Comparison of ENCODE assay signal across 20 cellular contexts in genomic region chr5:84724683-84725082, GRCh38.
DNase-seq lines count a peak whose midpoint lies in the region; ATAC-seq, FAIRE-seq and TF ChIP-seq lines count a peak whose summit lies in the region.
"Had no signal": no experiment of that assay in that cellular context is flagged by ENCODE, and none has a peak within 500 bp of the region (broad histone marks: within the 10 kb centered on the region; RNA-seq: fewer than 3 reads in every experiment).

No MANE protein-coding gene starts in this region.

- 32% methylated on average over 1 of the region's 1 CpG for WGBS in GM12878 (ENCODE audit: insufficient coverage, insufficient replicate concordance, low lambda C conversion rate, missing lambda C conversion rate)
- WGBS in hepatocyte (ENCODE audit: low lambda C conversion rate, missing lambda C conversion rate): 87% methylated on average over 1 of the region's 1 CpG

- H3K27me3 Mint-ChIP-seq in MCF 10A (ENCODE audit: insufficient read depth, unreplicated experiment): no peaks in the 10 kb centered on the region
- H3K27me3 Mint-ChIP-seq: effector memory CD8-positive, alpha-beta T cell; naive B cell had no signal

- peak; percentile 31; the same call in 1 of the 3 replicates for ATAC-seq in GM12878
- ATAC-seq: effector memory CD8-positive, alpha-beta T cell; heart left ventricle; left colon had no signal

- DNase-seq in MCF 10A (ENCODE audit: unreplicated experiment) (peak; percentile 35), breast epithelium (ENCODE audit: low spot score in 2 of 2) (no peak), GM12878 (ENCODE audit: low read depth, low spot score) (no peak), hepatic stellate cell (ENCODE audit: low spot score) (peak; percentile 1), AG20443 (ENCODE audit: low spot score) (no peak), mesenteric fat pad (ENCODE audit: low spot score) (no peak), hepatocyte (ENCODE audit: low spot score) (no peak), RCC 7860 (ENCODE audit: low spot score) (no peak)
- DNase-seq: 8988T; activated gamma-delta T cell; effector memory CD8-positive, alpha-beta T cell; heart left ventricle; left colon; naive B cell; NCI-H2171; NK-92 treated with Interleukin-12 subunit alpha and Interleukin-12 subunit beta, amount 100 ng/mL, for 24 hours; stimulated activated CD4-positive, alpha-beta T cell treated with anti-CD3 and anti-CD28 coated beads, Interleukin-2, amount 100 ng/mL, for 48 hours; transverse colon had no signal

- POLR2A ChIA-PET in MCF 10A (lab: Yijun Ruan, JAX): no interaction called here
- POLR2A ChIA-PET in GM12878 (lab: Charles Lee): no interaction called here

- H3K36me3 ChIP-seq in breast epithelium: no peaks in the 10 kb centered on the region
- H3K36me3 ChIP-seq in GM12878 (ENCODE audit: control insufficient read depth in 2 of 2, insufficient read depth in 2 of 2, low read length in 1 of 2): no peaks in the 10 kb centered on the region
- H3K36me3 ChIP-seq in hepatocyte (replicated peaks; ENCODE audit: insufficient read depth, low read depth): no peaks in the 10 kb centered on the region
- H3K36me3 ChIP-seq: cardiac muscle cell, heart left ventricle, transverse colon had no signal

- H3K79me2 ChIP-seq in GM12878 (ENCODE audit: control insufficient read depth, insufficient read depth, low read length) (no peaks in the 10 kb centered on the region), hepatocyte (no peaks in the 10 kb centered on the region)

- FAIRE-seq in GM12878 (lab: Jason Lieb, UNC) (no peak), RCC 7860 (lab: Jason Lieb, UNC) (no peak)
- FAIRE-seq: GM18507 had no signal

- H3K9me3 Mint-ChIP-seq in MCF 10A (ENCODE audit: unreplicated experiment): peaks cover 22% of the 10 kb centered on the region

- H3K27ac Mint-ChIP-seq in MCF 10A (ENCODE audit: low read depth, unreplicated experiment): no peak overlapping the region
- H3K27ac Mint-ChIP-seq: effector memory CD8-positive, alpha-beta T cell; naive B cell had no signal

- H3K27ac ChIP-seq in breast epithelium (no peak overlapping the region), GM12878 (ENCODE audit: control insufficient read depth, insufficient read depth) (no peak overlapping the region), hepatocyte (no peak overlapping the region)
- H3K27ac ChIP-seq: cardiac muscle cell, heart left ventricle, transverse colon had no signal

- no peaks in the 10 kb centered on the region for H3K4me1 Mint-ChIP-seq in MCF 10A (ENCODE audit: insufficient read depth, unreplicated experiment)
- H3K4me1 Mint-ChIP-seq: naive B cell had no signal

- intact Hi-C loops in MCF 10A (cut with micrococcal nuclease) (no loop called here), breast epithelium (cut with DNase I; ENCODE audit: low total_unique reads) (no loop called here), GM12878 (cut with micrococcal nuclease; ENCODE audit: unreplicated experiment) (no loop called here)

- no peak for TF ChIP-seq RAD21 in GM12878 (IDR thresholded peaks at IDR 0.05; ENCODE audit: insufficient read depth, low read depth, low read length)

- H3K9me3 ChIP-seq in breast epithelium (no peaks in the 10 kb centered on the region), GM12878 (replicated peaks; ENCODE audit: control insufficient read depth, insufficient read depth, low read length) (no peaks in the 10 kb centered on the region), hepatocyte (ENCODE audit: low read depth) (no peaks in the 10 kb centered on the region)
- H3K9me3 ChIP-seq: transverse colon had no signal

- in situ Hi-C loops in GM12878 (cut with MboI): no loop called here

- no peak overlapping the region for H3K9ac ChIP-seq in GM12878 (ENCODE audit: control insufficient read depth, insufficient read depth, low read length)

- H3K4me3 ChIP-seq in breast epithelium (no peak overlapping the region), GM12878 (no peak overlapping the region), hepatocyte (no peak overlapping the region)
- H3K4me3 ChIP-seq: cardiac muscle cell, heart left ventricle, transverse colon had no signal

- SMC1A ChIA-PET in GM12878 (lab: Charles Lee; ENCODE audit: uncharacterized antibody, unreplicated experiment): interaction anchor here (0.9 to 1.0 kb wide), 2 partner anchors 12 to 39 kb away, joined by 3 to 4 read pairs; no protein-coding TSS in a partner anchor

- no peak for TF ChIP-seq POLR2A in breast epithelium (IDR thresholded peaks at IDR 0.05)
- TF ChIP-seq POLR2A in GM12878 (IDR thresholded peaks at IDR 0.05; ENCODE audit: low read depth, low read length): no peak

- no peak for TF ChIP-seq CTCF in MCF 10A (IDR thresholded peaks at IDR 0.05; ENCODE audit: unreplicated experiment)
- no peak for TF ChIP-seq CTCF in breast epithelium (IDR thresholded peaks at IDR 0.05)
- no peak for TF ChIP-seq CTCF in GM12878 (IDR thresholded peaks at IDR 0.05 in 2 of 3, conservative IDR thresholded peaks at IDR 0.05 in 1 of 3; ENCODE audit: control insufficient read depth in 2 of 3, extremely low read depth in 1 of 3, insufficient read depth in 1 of 3, low read depth in 3 of 3, low read length in 3 of 3)
- TF ChIP-seq CTCF in hepatocyte (IDR thresholded peaks at IDR 0.05; ENCODE audit: poor library complexity): no peak

- TF ChIP-seq EP300 in GM12878 (IDR thresholded peaks at IDR 0.05; ENCODE audit: borderline replicate concordance in 1 of 2, control insufficient read depth in 1 of 2, low read depth in 2 of 2, low read length in 2 of 2): no peak

- no peak overlapping the region for H3K4me2 ChIP-seq in GM12878 (ENCODE audit: control insufficient read depth, insufficient read depth)
- no peak overlapping the region for H3K4me2 ChIP-seq in hepatocyte

- peaks cover 6% of the 10 kb centered on the region for H3K36me3 Mint-ChIP-seq in MCF 10A (ENCODE audit: insufficient read depth, unreplicated experiment)
- H3K36me3 Mint-ChIP-seq: naive B cell had no signal

- no peaks in the 10 kb centered on the region for H3K4me1 ChIP-seq in breast epithelium
- H3K4me1 ChIP-seq in GM12878 (ENCODE audit: control insufficient read depth, insufficient read depth, low read length): no peaks in the 10 kb centered on the region
- H3K4me1 ChIP-seq in hepatocyte (ENCODE audit: insufficient read depth): no peaks in the 10 kb centered on the region
- H3K4me1 ChIP-seq: heart left ventricle, transverse colon had no signal

- H4K20me1 ChIP-seq in GM12878 (ENCODE audit: control insufficient read depth, insufficient read depth): no peaks in the 10 kb centered on the region
- H4K20me1 ChIP-seq in hepatocyte (ENCODE audit: insufficient read depth, poor library complexity, severe bottlenecking): no peaks in the 10 kb centered on the region

- no peak overlapping the region for H2AFZ ChIP-seq in GM12878 (ENCODE audit: control insufficient read depth, low read depth, low read length)
- H2AFZ ChIP-seq in hepatocyte: no peak overlapping the region

- CTCF ChIA-PET in MCF 10A (lab: Yijun Ruan, JAX): interaction anchor here (0.8 kb wide), 1 partner anchor 1524 kb away, joined by 3 read pairs; no protein-coding TSS in a partner anchor
- CTCF ChIA-PET in GM12878 (lab: Yijun Ruan, JAX): interaction anchor here (0.9 kb wide), 1 partner anchor 45 kb away, joined by 3 read pairs; no protein-coding TSS in a partner anchor

- BruUV-seq in MCF 10A (replicated peaks; lab: Mats Ljungman, UMichigan): no TSS peak
- BruUV-seq in GM12878 (replicated peaks; lab: Mats Ljungman, UMichigan): no TSS peak

- H3K27me3 ChIP-seq in breast epithelium: no peaks in the 10 kb centered on the region
- no peaks in the 10 kb centered on the region for H3K27me3 ChIP-seq in GM12878 (replicated peaks in 1 of 2; ENCODE audit: control insufficient read depth in 2 of 2, insufficient read depth in 2 of 2, low read length in 1 of 2)
- no peaks in the 10 kb centered on the region for H3K27me3 ChIP-seq in hepatocyte
- H3K27me3 ChIP-seq: cardiac muscle cell, heart left ventricle, transverse colon had no signal

- H3K4me3 Mint-ChIP-seq in MCF 10A (ENCODE audit: unreplicated experiment): no peak overlapping the region
- H3K4me3 Mint-ChIP-seq: effector memory CD8-positive, alpha-beta T cell; naive B cell had no signal

- RAD21 ChIA-PET in GM12878 (lab: Charles Lee; ENCODE audit: unreplicated experiment): interaction anchor here (1.2 kb wide), 1 partner anchor 12 kb away, joined by 3 read pairs; no protein-coding TSS in a partner anchor

- H3K9me2 ChIP-seq in hepatocyte (replicated peaks; ENCODE audit: insufficient read depth): no peaks in the 10 kb centered on the region

TF ChIP-seq in GM12878, 131 proteins besides CTCF, POLR2A, EP300 and RAD21 (continues in another document):
- TF ChIP-seq FOXM1 (IDR thresholded peaks at IDR 0.05; ENCODE audit: low read depth, low read length) (no peak), GATAD2B (conservative IDR thresholded peaks at IDR 0.05; ENCODE audit: low read depth) (no peak), ZNF207 (IDR thresholded peaks at IDR 0.05; ENCODE audit: borderline replicate concordance) (no peak), SP1 (IDR thresholded peaks at IDR 0.05; ENCODE audit: low read depth, low read length) (no peak), JUND (IDR thresholded peaks at IDR 0.05; ENCODE audit: low read depth, low read length) (no peak), MTA2 (IDR thresholded peaks at IDR 0.05; ENCODE audit: low read depth) (no peak), SMAD5 (IDR thresholded peaks at IDR 0.05; ENCODE audit: low read depth) (no peak), IRF5 (IDR thresholded peaks at IDR 0.05; ENCODE audit: borderline replicate concordance) (no peak), TCF12 (IDR thresholded peaks at IDR 0.05; ENCODE audit: low read depth, low read length) (no peak), POU2F2 (IDR thresholded peaks at IDR 0.05; ENCODE audit: borderline replicate concordance, low read depth, low read length) (no peak)

Comparison
In these comparisons a context has a peak if more than half of its experiments do, and no peak if none do; other contexts are left out.
1. DNase-seq: peak in MCF 10A (single experiment) and hepatic stellate cell (single experiment); none in breast epithelium (0 of 2), GM12878 (single experiment), AG20443 (single experiment), mesenteric fat pad (single experiment), hepatocyte (single experiment) and RCC 7860 (single experiment).